ENCODE assay signal across 9 cellular contexts in genomic region chr10:68992721-68993440, GRCh38. TPM values are rescaled to one million over a fixed set of nuclear protein-coding genes. Genes with fewer than 3 reads are reported as not detected.
DNase-seq lines count a peak whose midpoint lies in the region; ATAC-seq and TF ChIP-seq lines count a peak whose summit lies in the region.
"Had no signal": no experiment of that assay in that cellular context is flagged by ENCODE, and none has a peak within 500 bp of the region (broad histone marks: within the 10 kb centered on the region; RNA-seq: fewer than 3 reads in every experiment).

No MANE protein-coding gene starts in this region.

- no peaks in the 10 kb centered on the region for H3K27me3 Mint-ChIP-seq in activated CD8-positive, alpha-beta T cell treated with anti-CD3 and anti-CD28 coated beads for 36 hours
- H3K27me3 Mint-ChIP-seq in glutamatergic neuron (ENCODE audit: unreplicated experiment) = peaks cover 5% of the 10 kb centered on the region

- peaks cover 15% of the 10 kb centered on the region for H3K36me3 Mint-ChIP-seq in activated CD8-positive, alpha-beta T cell treated with anti-CD3 and anti-CD28 coated beads for 36 hours (ENCODE audit: low read depth)
- no peaks in the 10 kb centered on the region for H3K36me3 Mint-ChIP-seq in glutamatergic neuron (ENCODE audit: unreplicated experiment)

- peaks cover 0 to 60% (median 50%) of the 10 kb centered on the region in 4 donors for H3K4me1 ChIP-seq in sigmoid colon

- no peak overlapping the region for H3K4me3 Mint-ChIP-seq in activated CD8-positive, alpha-beta T cell treated with anti-CD3 and anti-CD28 coated beads for 36 hours
- H3K4me3 Mint-ChIP-seq in glutamatergic neuron (ENCODE audit: unreplicated experiment) = peak overlapping the region; percentile 20

- H3K9me3 ChIP-seq in sigmoid colon = no peaks in the 10 kb centered on the region

- no peaks in the 10 kb centered on the region for H3K9me3 Mint-ChIP-seq in activated CD8-positive, alpha-beta T cell treated with anti-CD3 and anti-CD28 coated beads for 36 hours
- peaks cover 3% of the 10 kb centered on the region for H3K9me3 Mint-ChIP-seq in glutamatergic neuron (ENCODE audit: unreplicated experiment)

- no peak for TF ChIP-seq CTCF in activated CD8-positive, alpha-beta T cell treated with anti-CD3 and anti-CD28 coated beads for 36 hours (IDR thresholded peaks at IDR 0.05)
- no peak for TF ChIP-seq CTCF in glutamatergic neuron (IDR thresholded peaks at IDR 0.05; ENCODE audit: partially characterized antibody, unreplicated experiment)
- TF ChIP-seq CTCF in sigmoid colon (IDR thresholded peaks at IDR 0.05) = no peak
- TF ChIP-seq CTCF in GM10266 (IDR thresholded peaks at IDR 0.05; ENCODE audit: control insufficient read depth, insufficient read depth, low read depth, missing control alignments) = no peak

- no peak for TF ChIP-seq POLR2A in sigmoid colon (IDR thresholded peaks at IDR 0.05)

- peaks cover 61% of the 10 kb centered on the region for H3K4me1 Mint-ChIP-seq in activated CD8-positive, alpha-beta T cell treated with anti-CD3 and anti-CD28 coated beads for 36 hours (ENCODE audit: low read depth)
- peaks cover 16% of the 10 kb centered on the region for H3K4me1 Mint-ChIP-seq in glutamatergic neuron (ENCODE audit: low read depth, unreplicated experiment)

- no peaks in the 10 kb centered on the region for H3K27me3 ChIP-seq in sigmoid colon

- no peaks in the 10 kb centered on the region for H3K36me3 ChIP-seq in sigmoid colon

- intact Hi-C loops in activated CD8-positive, alpha-beta T cell treated with anti-CD3 and anti-CD28 coated beads for 36 hours (cut with micrococcal nuclease) = no loop called here
- intact Hi-C loops in sigmoid colon (cut with DNase I) = no loop called here

- CTCF ChIA-PET in activated CD8-positive, alpha-beta T cell treated with anti-CD3 and anti-CD28 coated beads for 36 hours (lab: Charles Lee) = interaction anchor here (0.8 to 1.5 kb wide), 2 partner anchors 12 to 101 kb away, joined by 3 to 7 read pairs; no protein-coding TSS in a partner anchor

- H3K4me3 ChIP-seq in sigmoid colon = no peak overlapping the region

- no peak for ATAC-seq in activated CD8-positive, alpha-beta T cell treated with anti-CD3 and anti-CD28 coated beads for 36 hours

- POLR2A ChIA-PET in activated CD8-positive, alpha-beta T cell treated with anti-CD3 and anti-CD28 coated beads for 36 hours (lab: Charles Lee) = interaction anchor here (0.5 to 1.4 kb wide), 3 partner anchors 9 to 103 kb away, joined by 3 to 4 read pairs (median 3); no protein-coding TSS in a partner anchor

- peak overlapping the region; percentile 10 for H3K27ac Mint-ChIP-seq in activated CD8-positive, alpha-beta T cell treated with anti-CD3 and anti-CD28 coated beads for 36 hours
- H3K27ac Mint-ChIP-seq in glutamatergic neuron (ENCODE audit: unreplicated experiment) = peak overlapping the region; percentile 25

- peak overlapping the region; percentile 41 to 73 (median 64) for H3K27ac ChIP-seq in sigmoid colon

- peak; percentile 98 for DNase-seq in EH (ENCODE audit: low read depth)
- no peak for DNase-seq in activated CD8-positive, alpha-beta T cell treated with anti-CD3 and anti-CD28 coated beads for 36 hours
- DNase-seq in glutamatergic neuron = no peak
- peak; percentile 74 for DNase-seq in sigmoid colon
- DNase-seq in DMS79 treated with DMSO at 0.1 percent for 48 hours (lab: John Stamatoyannopoulos, UW) = no peak
- no peak for DNase-seq in NK-92 treated with Interleukin-12 subunit alpha and Interleukin-12 subunit beta, amount 100 ng/mL, for 24 hours (lab: John Stamatoyannopoulos, UW)
- no peak for DNase-seq in DMS114 treated with DMSO at 0.1 percent for 48 hours (lab: John Stamatoyannopoulos, UW; ENCODE audit: unreplicated experiment)
- no peak for DNase-seq in GM10266 (ENCODE audit: extremely low spot score)
- DNase-seq: NCI-H2107 had no signal

- 60 to 68% methylated on average over 2 of the region's 2 CpGs for WGBS in sigmoid colon, 2 donors

- TF ChIP-seq EP300 in sigmoid colon (IDR thresholded peaks at IDR 0.05) = no peak

RNA-seq across cellular contexts. Expression of gene KIFBP, which starts 4.3 kb away (rescaled TPM):
- 10 to 100 TPM in 1 of 2 experiments, 1 to 10 TPM in 1; 9.7 to 10.9 TPM for total RNA-seq in activated CD8-positive, alpha-beta T cell treated with anti-CD3 and anti-CD28 coated beads for 36 hours
- total RNA-seq in glutamatergic neuron (ENCODE audit: unreplicated experiment) (45.3 TPM), sigmoid colon (10 to 100 TPM; 21.0 to 34.6 (median 23.8) TPM)
- polyA plus RNA-seq in sigmoid colon = 10 to 100 TPM; 12.2 to 16.6 (median 13.8) TPM

RNA-seq across cellular contexts. Expression of gene DDX21, which starts 36.9 kb away (rescaled TPM):
- 100 to 1,000 TPM; 192 to 194 TPM for total RNA-seq in activated CD8-positive, alpha-beta T cell treated with anti-CD3 and anti-CD28 coated beads for 36 hours
- 39.9 TPM for total RNA-seq in glutamatergic neuron (ENCODE audit: unreplicated experiment)
- 10 to 100 TPM; 24.6 to 64.9 (median 29.5) TPM for total RNA-seq in sigmoid colon
- 10 to 100 TPM; 16.8 to 37.1 (median 16.9) TPM for polyA plus RNA-seq in sigmoid colon

Comparison
In these comparisons a context has a peak if more than half of its experiments do, and no peak if none do; other contexts are left out.
1. DNase-seq: peak in EH (single experiment) and sigmoid colon (single experiment); none in activated CD8-positive, alpha-beta T cell treated with anti-CD3 and anti-CD28 coated beads for 36 hours (single experiment), glutamatergic neuron (single experiment), DMS79 treated with DMSO at 0.1 percent for 48 hours (single experiment), NK-92 treated with Interleukin-12 subunit alpha and Interleukin-12 subunit beta, amount 100 ng/mL, for 24 hours (single experiment), DMS114 treated with DMSO at 0.1 percent for 48 hours (single experiment) and GM10266 (single experiment).